ENCODE assay signal across 37 cellular contexts in genomic region chr6:110409794-110410193, GRCh38. TPM values are rescaled to one million over a fixed set of nuclear protein-coding genes. Genes with fewer than 3 reads are reported as not detected.
"Had no signal": no experiment of that assay in that cellular context is flagged by ENCODE, and none has a peak within 500 bp of the region (broad histone marks: within the 10 kb centered on the region; RNA-seq: fewer than 3 reads in every experiment).

No MANE protein-coding gene starts in this region.

- H3K4me1 ChIP-seq: breast epithelium had no signal

- FAIRE-seq: astrocyte, TTC549 had no signal

- H3K36me3 ChIP-seq: adrenal gland, brain microvascular endothelial cell, breast epithelium had no signal

- H3K9me3 ChIP-seq: adrenal gland, body of pancreas, breast epithelium had no signal

- H3K4me3 ChIP-seq: adrenal gland, body of pancreas, breast epithelium had no signal

- ATAC-seq: activated CD8-positive, alpha-beta T cell treated with anti-CD3 and anti-CD28 coated beads for 36 hours; activated naive CD4-positive, alpha-beta T cell treated with anti-CD3 and anti-CD28 coated beads, Interleukin-2, amount 50 U/mL, for 72 hours; activated T-cell treated with anti-CD3 and anti-CD28 coated beads, Interleukin-2, amount 50 U/mL, for 4 hours; activated T-cell treated with anti-CD3 and anti-CD28 coated beads, Interleukin-2, amount 50 U/mL, for 72 hours; activated T-helper 17 cell treated with anti-CD3 and anti-CD28 coated beads, Interleukin-2, amount 50 U/mL, for 72 hours; body of pancreas had no signal

- H3K27me3 ChIP-seq: adrenal gland, body of pancreas, brain microvascular endothelial cell, breast epithelium had no signal

- DNase-seq: activated B cell treated with CpG ODN at 0.5 μM for 24 hours; activated CD4-positive, alpha-beta memory T cell treated with anti-CD3 and anti-CD28 coated beads for 36 hours; activated CD4-positive, alpha-beta T cell treated with anti-CD3 and anti-CD28 coated beads for 4 hours; activated CD4-positive, alpha-beta T cell treated with anti-CD3 and anti-CD28 coated beads, Interleukin-2, amount 10 ng/mL, durations not matched to agents 24 days and 14 days; activated CD4-positive, alpha-beta T cell treated with anti-CD3 and anti-CD28 coated beads, Interleukin-2, amount 50 U/mL, for 1 hour; activated CD4-positive, alpha-beta T cell treated with anti-CD3 and anti-CD28 coated beads, Interleukin-2, amount 50 U/mL, for 4 hours; activated CD4-positive, CD25-positive, alpha-beta regulatory T cell treated with anti-CD3 and anti-CD28 coated beads, Interleukin-2, amount 50 U/mL, for 72 hours; activated CD8-positive, alpha-beta memory T cell treated with anti-CD3 and anti-CD28 coated beads, Interleukin-2, amount 50 U/mL, for 4 hours; activated CD8-positive, alpha-beta T cell treated with anti-CD3 and anti-CD28 coated beads for 36 hours; activated effector memory CD4-positive, alpha-beta T cell treated with anti-CD3 and anti-CD28 coated beads, Interleukin-2, amount 50 U/mL, for 16 hours; activated gamma-delta T cell treated with Interleukin-2 at 50 U/mL for 16 hours; activated naive CD4-positive, alpha-beta T cell; activated naive CD4-positive, alpha-beta T cell treated with anti-CD3 and anti-CD28 coated beads for 36 hours; activated naive CD4-positive, alpha-beta T cell treated with anti-CD3 and anti-CD28 coated beads, Interleukin-2, amount 50 U/mL, for 16 hours; activated naive CD8-positive, alpha-beta T cell treated with anti-CD3 and anti-CD28 coated beads for 36 hours; activated T-cell treated with anti-CD3 and anti-CD28 coated beads for 4 hours; activated T-cell treated with anti-CD3 and anti-CD28 coated beads, Interleukin-2, amount 50 U/mL, for 1 hour; activated T-cell treated with anti-CD3 and anti-CD28 coated beads, Interleukin-2, amount 50 U/mL, for 4 hours; activated T-cell treated with anti-CD3 and anti-CD28 coated beads, Interleukin-2, amount 50 U/mL, for 72 hours; adrenal gland; amniotic stem cell; aorta; body of pancreas; brain microvascular endothelial cell; cerebellar nuclear complex; T-helper 1 cell; T-helper 2 cell; T-helper 9 cell had no signal

- H3K27ac ChIP-seq: adrenal gland, body of pancreas, brain microvascular endothelial cell, breast epithelium, VCaP had no signal

RNA-seq across cellular contexts. Expression of gene DDO, which starts 5.6 kb away (rescaled TPM):
- total RNA-seq: activated B cell treated with CpG ODN at 0.5 μM for 24 hours; activated CD4-positive, alpha-beta memory T cell treated with anti-CD3 and anti-CD28 coated beads for 36 hours; activated CD4-positive, alpha-beta T cell treated with anti-CD3 and anti-CD28 coated beads, Interleukin-2, amount 10 ng/mL, durations not matched to agents 24 days and 14 days; activated CD8-positive, alpha-beta memory T cell treated with anti-CD3 and anti-CD28 coated beads for 36 hours; activated CD8-positive, alpha-beta T cell treated with anti-CD3 and anti-CD28 coated beads for 36 hours; activated naive CD4-positive, alpha-beta T cell treated with anti-CD3 and anti-CD28 coated beads for 36 hours; activated naive CD8-positive, alpha-beta T cell treated with anti-CD3 and anti-CD28 coated beads for 36 hours; activated T-cell treated with anti-CD3 and anti-CD28 coated beads, Interleukin-2, amount 50 U/mL, for 4 hours; activated T-cell treated with anti-CD3 and anti-CD28 coated beads, Interleukin-2, amount 50 U/mL, for 72 hours; activated T-helper 1 cell treated with anti-CD3 and anti-CD28 coated beads, Interleukin-12 subunit alpha, Interleukin-12 subunit beta, Interleukin-2, Interleukin-4 antibody, amounts not matched to agents 30 ng/mL and 10 ng/mL and 1 ng/mL, durations not matched to agents 14 hours and 24 hours and 36 hours; activated T-helper 17 cell treated with anti-CD3 and anti-CD28 coated beads, Interleukin-2, amount 50 U/mL, for 72 hours; astrocyte; chondrocyte had no signal

RNA-seq across cellular contexts. Expression of gene METTL24, which starts 51.6 kb away (rescaled TPM):
- total RNA-seq: activated B cell treated with CpG ODN at 0.5 μM for 24 hours; activated CD4-positive, alpha-beta memory T cell treated with anti-CD3 and anti-CD28 coated beads for 36 hours; activated CD4-positive, alpha-beta T cell treated with anti-CD3 and anti-CD28 coated beads, Interleukin-2, amount 10 ng/mL, durations not matched to agents 24 days and 14 days; activated CD8-positive, alpha-beta memory T cell treated with anti-CD3 and anti-CD28 coated beads for 36 hours; activated CD8-positive, alpha-beta T cell treated with anti-CD3 and anti-CD28 coated beads for 36 hours; activated naive CD4-positive, alpha-beta T cell treated with anti-CD3 and anti-CD28 coated beads for 36 hours; activated naive CD4-positive, alpha-beta T cell treated with anti-CD3 and anti-CD28 coated beads, Interleukin-2, amount 50 U/mL, for 72 hours; activated T-cell treated with anti-CD3 and anti-CD28 coated beads, Interleukin-2, amount 50 U/mL, for 4 hours; activated T-cell treated with anti-CD3 and anti-CD28 coated beads, Interleukin-2, amount 50 U/mL, for 72 hours; activated T-helper 1 cell treated with anti-CD3 and anti-CD28 coated beads, Interleukin-12 subunit alpha, Interleukin-12 subunit beta, Interleukin-2, Interleukin-4 antibody, amounts not matched to agents 30 ng/mL and 10 ng/mL and 1 ng/mL, durations not matched to agents 14 hours and 24 hours and 36 hours; activated T-helper 17 cell treated with anti-CD3 and anti-CD28 coated beads, Interleukin-2, amount 50 U/mL, for 72 hours had no signal
